ENCODE assay signal across 10 cellular contexts in the genomic region with DNA sequence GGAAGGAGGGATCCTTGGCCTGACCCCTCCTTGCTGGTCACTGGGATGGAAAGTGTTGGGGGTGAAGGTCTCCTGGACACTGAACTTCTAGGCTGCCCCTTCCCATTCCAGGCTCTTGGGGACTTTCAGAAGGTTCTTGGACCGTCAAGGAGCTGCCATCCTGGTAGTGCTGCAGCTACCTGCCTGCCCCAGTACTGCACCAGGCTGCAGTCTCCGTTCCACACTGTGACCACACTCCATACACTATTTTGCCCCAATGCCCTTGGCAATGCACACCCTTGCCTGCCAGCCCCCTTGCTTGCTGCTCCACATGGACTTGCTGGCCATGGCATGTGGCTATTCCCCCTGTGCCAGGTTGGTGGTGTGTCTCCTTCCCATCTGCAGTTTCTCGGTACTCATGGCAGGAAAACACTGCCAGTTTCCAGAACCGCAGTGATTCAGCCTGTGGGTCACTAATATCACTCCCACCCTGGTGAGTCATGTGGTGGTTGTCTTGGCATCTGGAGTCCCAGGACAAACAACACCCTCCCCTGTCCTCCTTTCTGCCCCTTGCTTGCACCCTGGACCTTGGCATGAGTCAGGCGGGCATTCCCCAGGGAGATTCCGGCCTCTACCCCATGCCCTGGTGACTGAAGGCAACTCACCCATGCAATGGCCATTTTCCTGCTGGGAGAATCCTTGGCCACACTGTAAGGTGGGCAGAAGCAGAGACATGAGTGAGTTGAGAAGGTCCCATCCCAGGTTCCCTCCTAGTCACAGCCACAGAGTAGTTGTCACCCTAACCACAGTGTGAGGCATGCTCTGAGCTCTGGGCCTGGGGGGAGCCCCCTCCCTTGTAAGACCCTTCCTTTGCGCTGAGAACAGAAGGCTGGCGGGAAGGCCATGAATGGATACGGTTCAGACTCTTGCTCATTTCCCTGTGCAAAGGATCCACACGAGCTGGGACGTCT. TPM values are rescaled to one million over a fixed set of nuclear protein-coding genes. Genes with fewer than 3 reads are reported as not detected.
DNase-seq lines count a peak whose midpoint lies in the region; TF ChIP-seq lines count a peak whose summit lies in the region.
"Had no signal": no experiment of that assay in that cellular context is flagged by ENCODE, and none has a peak within 500 bp of the region (broad histone marks: within the 10 kb centered on the region; RNA-seq: fewer than 3 reads in every experiment).

No MANE protein-coding gene starts in this region.

- no peak overlapping the region for H3K4me3 ChIP-seq in SJSA1
- H3K4me3 ChIP-seq in spleen = no peak overlapping the region

- TF ChIP-seq CTCF in spleen (IDR thresholded peaks at IDR 0.05 in 8 of 11, conservative IDR thresholded peaks at IDR 0.05 in 3 of 11) = no peak

- no peaks in the 10 kb centered on the region for H3K9me3 ChIP-seq in SJSA1 (replicated peaks)
- no peaks in the 10 kb centered on the region for H3K9me3 ChIP-seq in spleen

- H3K4me1 ChIP-seq in SJSA1 (replicated peaks) (peaks cover 18% of the 10 kb centered on the region), spleen (no peaks in the 10 kb centered on the region)

- intact Hi-C loops in spleen (cut with DNase I; ENCODE audit: low total_unique reads) = no loop called here

- WGBS in spleen, 5 donors = 60 to 84% (median 78%) methylated on average over 10 to 11 of the region's 11 CpGs

- DNase-seq in activated CD4-positive, alpha-beta T cell treated with anti-CD3 and anti-CD28 coated beads, Interleukin-2, amount 50 U/mL, for 48 hours = peak; percentile 54 to 67
- DNase-seq in activated CD4-positive, alpha-beta T cell treated with anti-CD3 and anti-CD28 coated beads for 1 hour = no peak
- DNase-seq in SJSA1 (ENCODE audit: low read depth in 1 of 2, low spot score in 2 of 2) (peak; percentile 82 to 95), fibroblast of peridontal ligament (ENCODE audit: extremely low read depth) (peak; percentile 80), spleen (peak; percentile 45), inferior parietal cortex (ENCODE audit: extremely low spot score) (no peak), germinal center (ENCODE audit: low spot score) (no peak), middle frontal gyrus (ENCODE audit: extremely low spot score, low spot score) (no peak)
- DNase-seq: AML-193 had no signal

- H3K27ac ChIP-seq in SJSA1 (peak overlapping the region; percentile 31; the same call in 1 of the 2 replicates), spleen (no peak overlapping the region)
- H3K27ac ChIP-seq: VCaP had no signal

- TF ChIP-seq POLR2A in spleen (IDR thresholded peaks at IDR 0.05) = no peak

- H3K36me3 ChIP-seq in SJSA1 (no peaks in the 10 kb centered on the region), spleen (no peaks in the 10 kb centered on the region)

- H3K27me3 ChIP-seq in SJSA1 (replicated peaks) (no peaks in the 10 kb centered on the region), spleen (replicated peaks in 1 of 7) (peaks cover 0 to 27% (median 0%) of the 10 kb centered on the region in 7 donors)

RNA-seq across cellular contexts. Expression of gene GOLGA7B, which starts 32.8 kb away (rescaled TPM):
- 0.03 TPM in 1 of 2 replicates, not detected in the other for total RNA-seq in SJSA1 (2014; rRNA removed; shearing (Covaris generic))
- 1 to 10 TPM in 1 of 7 donors, under 1 TPM in 6; 0.44 to 1.0 (median 0.58) TPM for total RNA-seq in spleen
- under 1 TPM; 0.27 to 0.48 (median 0.48) TPM for polyA plus RNA-seq in spleen

Comparison
In these comparisons a context has a peak if more than half of its experiments do, and no peak if none do; other contexts are left out.
1. DNase-seq: peak in activated CD4-positive, alpha-beta T cell treated with anti-CD3 and anti-CD28 coated beads, Interleukin-2, amount 50 U/mL, for 48 hours (2 of 2), SJSA1 (2 of 2), fibroblast of peridontal ligament (single experiment) and spleen (single experiment); none in activated CD4-positive, alpha-beta T cell treated with anti-CD3 and anti-CD28 coated beads for 1 hour (single experiment), inferior parietal cortex (single experiment), germinal center (single experiment) and middle frontal gyrus (single experiment).